In genomic region chr1:62687421-62687902, GRCh38 we compare ENCODE assay signal across 1 cellular context.
TF ChIP-seq lines count a peak whose summit lies in the region.

No MANE protein-coding gene starts in this region.

TF ChIP-seq in HepG2, 621 proteins besides CTCF, POLR2A, EP300 and RAD21 (continued from another document and continues in another):
- peak; percentile 40; the same call in 1 of the 2 replicates for TF ChIP-seq ARID5B (CRISPR knock-in tag; IDR thresholded peaks at IDR 0.05)
- no peak for TF ChIP-seq CCAR2 (optimal IDR thresholded peaks at IDR 0.05; ENCODE audit: low read depth, low read length)
- TF ChIP-seq ZNF670 (CRISPR knock-in tag; IDR thresholded peaks at IDR 0.05; ENCODE audit: borderline replicate concordance), result peak; percentile 34; the same call in 1 of the 2 replicates
- no peak for TF ChIP-seq TCF7 (IDR thresholded peaks at IDR 0.05; ENCODE audit: low read depth)
- TF ChIP-seq PBX2 (CRISPR knock-in tag; IDR thresholded peaks at IDR 0.05), result no peak
- TF ChIP-seq SOX6 (IDR thresholded peaks at IDR 0.05), result no peak
- peak; percentile 41; the same call in 1 of the 2 replicates for TF ChIP-seq SOX6 (CRISPR knock-in tag; IDR thresholded peaks at IDR 0.05)
- TF ChIP-seq ZNF335 (CRISPR knock-in tag; IDR thresholded peaks at IDR 0.05), result no peak
- no peak for TF ChIP-seq TOE1 (CRISPR knock-in tag; IDR thresholded peaks at IDR 0.05)
- TF ChIP-seq ZNF891 (CRISPR knock-in tag; IDR thresholded peaks at IDR 0.05), result no peak
- TF ChIP-seq AHDC1 (CRISPR knock-in tag; IDR thresholded peaks at IDR 0.05; ENCODE audit: borderline replicate concordance), result no peak
- TF ChIP-seq NRL (CRISPR knock-in tag; IDR thresholded peaks at IDR 0.05; ENCODE audit: borderline replicate concordance), result no peak
- TF ChIP-seq ZGPAT (CRISPR knock-in tag; IDR thresholded peaks at IDR 0.05), result no peak; the same call in 1 of the 2 replicates
- TF ChIP-seq NBN (conservative IDR thresholded peaks at IDR 0.05), result no peak
- 0 out of 2 replicates have a peak, but pooled peaks have one; percentile 45 for TF ChIP-seq ZMYM3 (CRISPR knock-in tag; IDR thresholded peaks at IDR 0.05)
- no peak for TF ChIP-seq ZNF768 (CRISPR knock-in tag; IDR thresholded peaks at IDR 0.05)
- TF ChIP-seq SSRP1 (CRISPR knock-in tag; IDR thresholded peaks at IDR 0.05), result no peak
- no peak for TF ChIP-seq ZBTB1 (CRISPR knock-in tag; IDR thresholded peaks at IDR 0.05; ENCODE audit: borderline replicate concordance)
- TF ChIP-seq RXRA (CRISPR knock-in tag; IDR thresholded peaks at IDR 0.05), result 0 out of 2 replicates have a peak, but pooled peaks have one; percentile 18
- no peak for TF ChIP-seq ZFYVE20 (CRISPR knock-in tag; IDR thresholded peaks at IDR 0.05; ENCODE audit: borderline replicate concordance, low read depth)
- no peak for TF ChIP-seq NFE2L1 (CRISPR knock-in tag; IDR thresholded peaks at IDR 0.05; ENCODE audit: borderline replicate concordance)
- TF ChIP-seq PHF8 (CRISPR knock-in tag; IDR thresholded peaks at IDR 0.05), result peak; percentile 51; the same call in 1 of the 2 replicates
- TF ChIP-seq AFF4 (CRISPR knock-in tag; IDR thresholded peaks at IDR 0.05), result no peak
- TF ChIP-seq NCOA1 (CRISPR knock-in tag; IDR thresholded peaks at IDR 0.05), result no peak
- no peak for TF ChIP-seq ZSCAN21 (CRISPR knock-in tag; IDR thresholded peaks at IDR 0.05; ENCODE audit: borderline replicate concordance)
- no peak for TF ChIP-seq SP140L (CRISPR knock-in tag; IDR thresholded peaks at IDR 0.05; ENCODE audit: borderline replicate concordance)
- TF ChIP-seq ZNF605 (CRISPR knock-in tag; IDR thresholded peaks at IDR 0.05), result 0 out of 2 replicates have a peak, but pooled peaks have one; percentile 57
- TF ChIP-seq KMT2B (CRISPR knock-in tag; IDR thresholded peaks at IDR 0.05), result peak; percentile 67
- no peak for TF ChIP-seq ZNF550 (CRISPR knock-in tag; IDR thresholded peaks at IDR 0.05; ENCODE audit: borderline replicate concordance)
- TF ChIP-seq FOXO4 (CRISPR knock-in tag; conservative IDR thresholded peaks at IDR 0.05), result no peak
- TF ChIP-seq ARNT2 (CRISPR knock-in tag; IDR thresholded peaks at IDR 0.05; ENCODE audit: low read depth), result no peak
- no peak for TF ChIP-seq HNRNPH1 (optimal IDR thresholded peaks at IDR 0.05; ENCODE audit: low read depth, low read length)
- no peak for TF ChIP-seq SKI (IDR thresholded peaks at IDR 0.05; ENCODE audit: partially characterized antibody)
- TF ChIP-seq PTBP1 (IDR thresholded peaks at IDR 0.05; ENCODE audit: low read depth, low read length, poor library complexity, severe bottlenecking), result no peak
- no peak for TF ChIP-seq ZNF616 (CRISPR knock-in tag; IDR thresholded peaks at IDR 0.05; ENCODE audit: low read depth)
- TF ChIP-seq TBP (CRISPR knock-in tag; IDR thresholded peaks at IDR 0.05), result no peak
- TF ChIP-seq ZNF549 (CRISPR knock-in tag; IDR thresholded peaks at IDR 0.05), result no peak
- no peak for TF ChIP-seq SP1 (IDR thresholded peaks at IDR 0.05)
- TF ChIP-seq SP1 (CRISPR knock-in tag; IDR thresholded peaks at IDR 0.05), result no peak
- TF ChIP-seq GFI1 (CRISPR knock-in tag; IDR thresholded peaks at IDR 0.05; ENCODE audit: borderline replicate concordance), result no peak
- no peak for TF ChIP-seq RXRB (CRISPR knock-in tag; IDR thresholded peaks at IDR 0.05; ENCODE audit: borderline replicate concordance)
